9 cellular contexts compared by ENCODE assay signal in genomic region chr12:122226366-122227222, GRCh38. TPM values are rescaled to one million over a fixed set of nuclear protein-coding genes. Genes with fewer than 3 reads are reported as not detected.
DNase-seq lines count a peak whose midpoint lies in the region; ATAC-seq, FAIRE-seq and TF ChIP-seq lines count a peak whose summit lies in the region.
"Had no signal": no experiment of that assay in that cellular context is flagged by ENCODE, and none has a peak within 500 bp of the region (broad histone marks: within the 10 kb centered on the region; RNA-seq: fewer than 3 reads in every experiment).

No MANE protein-coding gene starts in this region.

- H3K9me1 ChIP-seq in K562 (ENCODE audit: control insufficient read depth, insufficient read depth, low read length): no peaks in the 10 kb centered on the region

- 19% methylated on average over 34 of the region's 58 CpGs for WGBS in K562 (ENCODE audit: insufficient coverage, low coverage, missing lambda C conversion rate)

- H3K4me3 ChIP-seq in BLaER1 (peak overlapping the region; percentile 66), K562 (peak overlapping the region; percentile 32), muscle layer of colon (ENCODE audit: low read depth in 1 of 2, low read length in 2 of 2) (peak overlapping the region; percentile 34 to 58)

- no peak for TF ChIP-seq CTCF in K562 (IDR thresholded peaks at IDR 0.05 in 2 of 3, conservative IDR thresholded peaks at IDR 0.05 in 1 of 3; ENCODE audit: insufficient read depth in 2 of 3, low read depth in 1 of 3, low read length in 3 of 3)

- POLR2A ChIA-PET in HEK293T (lab: Yijun Ruan, JAX): interaction anchor here (0.8 to 1.7 kb wide), 5 partner anchors 9 to 39 kb away, joined by 3 to 7 read pairs (median 3); partner anchors contain the start of gene VPS33A
- POLR2A ChIA-PET in K562 (lab: Yijun Ruan, JAX): interaction anchor here (0.6 to 11.0 kb wide), 7 partner anchors 10 to 626 kb away, joined by 3 to 149 read pairs (median 4); partner anchors contain the start of gene B3GNT4

- peaks cover 51% of the 10 kb centered on the region for H4K20me1 ChIP-seq in BLaER1
- peaks cover 5% of the 10 kb centered on the region; the same call in 1 of the 2 replicates for H4K20me1 ChIP-seq in K562 (replicated peaks; ENCODE audit: control insufficient read depth, insufficient read depth, low read length)

- FAIRE-seq in K562 (lab: Jason Lieb, UNC): no peak

- H3K27ac ChIP-seq in BLaER1 (no peak overlapping the region), K562 (ENCODE audit: extremely low read depth, low read depth, low read length) (peak overlapping the region; percentile 47; the same call in 1 of the 3 replicates), muscle layer of colon (ENCODE audit: low read depth, low read length) (peak overlapping the region; percentile 40)

- H3K27me3 ChIP-seq in BLaER1 (no peaks in the 10 kb centered on the region), K562 (ENCODE audit: control insufficient read depth in 2 of 2, insufficient read depth in 2 of 2, low read length in 2 of 2) (no peaks in the 10 kb centered on the region), muscle layer of colon (ENCODE audit: control insufficient read depth in 1 of 2, insufficient read depth in 2 of 2, low read length in 2 of 2) (no peaks in the 10 kb centered on the region)

- no TSS peak for BruUV-seq in K562 (replicated peaks; lab: Mats Ljungman, UMichigan)

- no peak for TF ChIP-seq EP300 in K562 (IDR thresholded peaks at IDR 0.05; ENCODE audit: low read length)

- H3K9me3 ChIP-seq in BLaER1 (no peaks in the 10 kb centered on the region), K562 (replicated peaks; ENCODE audit: control insufficient read depth, insufficient read depth, low read depth, low read length) (no peaks in the 10 kb centered on the region), muscle layer of colon (ENCODE audit: low read length) (no peaks in the 10 kb centered on the region)

- peaks cover 47% of the 10 kb centered on the region for H3K4me1 ChIP-seq in BLaER1
- peaks cover 21 to 42% of the 10 kb centered on the region in 2 experiments for H3K4me1 ChIP-seq in K562 (replicated peaks in 1 of 2; ENCODE audit: control insufficient read depth in 2 of 2, insufficient read depth in 2 of 2, low read length in 2 of 2)
- peaks cover 19% of the 10 kb centered on the region for H3K4me1 ChIP-seq in muscle layer of colon (ENCODE audit: insufficient read depth, low read length)

- DNase-seq in HEK293T (ENCODE audit: extremely low spot score): no peak
- DNase-seq in K562 (ENCODE audit: extremely low read depth in 1 of 4, low spot score in 3 of 4): no peak
- DNase-seq in NCI-H1930 (lab: John Stamatoyannopoulos, UW): no peak
- no peak for DNase-seq in cortex of kidney (lab: John Stamatoyannopoulos, UW)

- no peak for TF ChIP-seq RAD21 in K562 (CRISPR knock-in tag; conservative IDR thresholded peaks at IDR 0.05 in 1 of 2, IDR thresholded peaks at IDR 0.05 in 1 of 2)

- H2AFZ ChIP-seq in K562 (ENCODE audit: low read depth, low read length): peak overlapping the region; percentile 89

- peak; percentile 81 for ATAC-seq in K562
- ATAC-seq in GM21423 (IDR thresholded peaks at IDR 0.05; ENCODE audit: unreplicated experiment): no peak
- no peak for ATAC-seq in HG03439 (IDR thresholded peaks at IDR 0.05; ENCODE audit: unreplicated experiment)

- no peak for TF ChIP-seq POLR2A in K562 (conservative IDR thresholded peaks at IDR 0.05)

- peaks cover 39% of the 10 kb centered on the region for H3K79me2 ChIP-seq in K562 (ENCODE audit: control insufficient read depth, insufficient read depth, low read length)

- peaks cover 45% of the 10 kb centered on the region for H3K36me3 ChIP-seq in BLaER1
- peaks cover 38% of the 10 kb centered on the region for H3K36me3 ChIP-seq in K562 (ENCODE audit: control insufficient read depth, insufficient read depth, low read length)
- H3K36me3 ChIP-seq in muscle layer of colon (ENCODE audit: insufficient read depth, low read length): peaks cover 34% of the 10 kb centered on the region

- CTCF ChIA-PET in HEK293T (lab: Yijun Ruan, JAX): no interaction called here
- CTCF ChIA-PET in K562 (lab: Yijun Ruan, JAX; ENCODE audit: low intra/inter-chr PET ratio): no interaction called here

- intact Hi-C loops in K562 (cut with micrococcal nuclease): loop anchor here (5.0 kb wide), 1 partner anchor 41 kb away; the partner anchor contains the start of gene VPS33A

- in situ Hi-C loops in K562 (cut with MboI): no loop called here

- peak overlapping the region; percentile 98 for H3K4me2 ChIP-seq in BLaER1
- peak overlapping the region; percentile 81 for H3K4me2 ChIP-seq in K562 (ENCODE audit: insufficient read depth, low read length)

- H3K9ac ChIP-seq in BLaER1 (no peak overlapping the region), K562 (ENCODE audit: insufficient read depth in 1 of 2, low read depth in 2 of 2, low read length in 2 of 2) (peak overlapping the region; percentile 23 to 88; a peak in 3 of 4 replicates), muscle layer of colon (ENCODE audit: low read length) (no peak overlapping the region)

RNA-seq across cellular contexts. Expression of gene DIABLO, which starts 0.7 kb away (rescaled TPM):
- 95.6 and 100 TPM in 2 replicates for total RNA-seq in K562 (2011; cell fraction: chromatin; rRNA removed; ENCODE audit: low replicate concordance)
- total RNA-seq in K562 (2011; cell fraction: nucleolus; rRNA removed): 63.0 and 64.5 TPM in 2 replicates
- total RNA-seq in K562 (2011; cell fraction: nucleoplasm; rRNA removed): 90.3 and 130 TPM in 2 replicates
- 83.6 and 90.0 TPM in 2 replicates for total RNA-seq in K562 (2014; rRNA removed)
- 86.3 and 88.3 TPM in 2 replicates for total RNA-seq in K562 (2014; rRNA removed; fragmentation: Illumina TruSeq; extraction: Trizol)
- total RNA-seq in K562 (2015; rRNA removed; fragmentation: Illumina TruSeq; extraction: Trizol): 80.4 and 86.2 TPM in 2 replicates
- total RNA-seq in K562 (2021): 79.3 and 80.1 TPM in 2 replicates
- 48.8 and 51.5 TPM in 2 replicates for polyA plus RNA-seq in K562 (2011; rRNA removed)
- 66.7 and 78.0 TPM in 2 replicates for polyA plus RNA-seq in K562 (2011; cell fraction: cytosol; rRNA removed)
- 45.2 and 55.2 TPM in 2 replicates for polyA plus RNA-seq in K562 (2011; cell fraction: nucleus; rRNA removed)
- polyA plus RNA-seq in K562 (2012): 67.5 and 69.7 TPM in 2 replicates
- polyA plus RNA-seq in K562 (2014; fragmentation: Illumina TruSeq; extraction: Trizol): 93.2 and 101 TPM in 2 replicates
- 10 to 100 TPM; 37.3 to 57.9 TPM for polyA plus RNA-seq in K562 (2014; fragmentation: Nextera tagmentation; extraction: Ambion mirVana)
- 72.4 and 75.4 TPM in 2 replicates for polyA plus RNA-seq in K562 (2014; rRNA removed)
- 84.7 and 85.6 TPM in 2 replicates for polyA minus RNA-seq in K562 (2011; rRNA and poly(A)+ RNA removed)
- polyA minus RNA-seq in K562 (2011; cell fraction: cytosol; rRNA and poly(A)+ RNA removed): 25.6 and 28.4 TPM in 2 replicates
- polyA minus RNA-seq in K562 (2011; cell fraction: nucleus; rRNA and poly(A)+ RNA removed): 25.8 and 39.3 TPM in 2 replicates

RNA-seq across cellular contexts. Expression of gene B3GNT4, which starts 23.1 kb away (rescaled TPM):
- total RNA-seq in K562 (2011; cell fraction: chromatin; rRNA removed; ENCODE audit: low replicate concordance): 9.0 and 16.1 TPM in 2 replicates
- total RNA-seq in K562 (2011; cell fraction: nucleolus; rRNA removed): 11.4 and 12.8 TPM in 2 replicates
- 8.7 and 12.1 TPM in 2 replicates for total RNA-seq in K562 (2011; cell fraction: nucleoplasm; rRNA removed)
- total RNA-seq in K562 (2014; rRNA removed): 1.1 TPM in 2 replicates
- 0.61 and 1.3 TPM in 2 replicates for total RNA-seq in K562 (2014; rRNA removed; fragmentation: Illumina TruSeq; extraction: Trizol)
- total RNA-seq in K562 (2015; rRNA removed; fragmentation: Illumina TruSeq; extraction: Trizol): 0.54 and 1.1 TPM in 2 replicates
- total RNA-seq in K562 (2021): 1.6 and 2.2 TPM in 2 replicates
- 1.6 and 4.1 TPM in 2 replicates for polyA plus RNA-seq in K562 (2011; rRNA removed)
- 2.5 and 3.2 TPM in 2 replicates for polyA plus RNA-seq in K562 (2011; cell fraction: cytosol; rRNA removed)
- 6.6 and 6.8 TPM in 2 replicates for polyA plus RNA-seq in K562 (2011; cell fraction: nucleus; rRNA removed)
- 1.4 and 1.7 TPM in 2 replicates for polyA plus RNA-seq in K562 (2012)
- 1.9 and 3.2 TPM in 2 replicates for polyA plus RNA-seq in K562 (2014; fragmentation: Illumina TruSeq; extraction: Trizol)
- under 1 TPM; 0.17 to 0.34 TPM for polyA plus RNA-seq in K562 (2014; fragmentation: Nextera tagmentation; extraction: Ambion mirVana)
- 1.5 and 1.6 TPM in 2 replicates for polyA plus RNA-seq in K562 (2014; rRNA removed)
- 3.7 TPM in 2 replicates for polyA minus RNA-seq in K562 (2011; rRNA and poly(A)+ RNA removed)
- polyA minus RNA-seq in K562 (2011; cell fraction: cytosol; rRNA and poly(A)+ RNA removed): 1.1 and 3.1 TPM in 2 replicates
- 4.8 and 6.3 TPM in 2 replicates for polyA minus RNA-seq in K562 (2011; cell fraction: nucleus; rRNA and poly(A)+ RNA removed)

RNA-seq across cellular contexts. Expression of gene VPS33A, which starts 39.7 kb away (rescaled TPM):
- total RNA-seq in K562 (2011; cell fraction: chromatin; rRNA removed; ENCODE audit: low replicate concordance): 23.4 and 28.0 TPM in 2 replicates
- total RNA-seq in K562 (2011; cell fraction: nucleolus; rRNA removed): 12.1 and 14.2 TPM in 2 replicates
- 19.1 and 29.7 TPM in 2 replicates for total RNA-seq in K562 (2011; cell fraction: nucleoplasm; rRNA removed)
- total RNA-seq in K562 (2014; rRNA removed): 27.3 and 34.9 TPM in 2 replicates
- 27.0 and 31.3 TPM in 2 replicates for total RNA-seq in K562 (2014; rRNA removed; fragmentation: Illumina TruSeq; extraction: Trizol)
- 25.0 and 25.3 TPM in 2 replicates for total RNA-seq in K562 (2015; rRNA removed; fragmentation: Illumina TruSeq; extraction: Trizol)
- 33.4 and 34.3 TPM in 2 replicates for total RNA-seq in K562 (2021)
- 17.5 and 23.5 TPM in 2 replicates for polyA plus RNA-seq in K562 (2011; rRNA removed)
- 13.2 and 18.9 TPM in 2 replicates for polyA plus RNA-seq in K562 (2011; cell fraction: cytosol; rRNA removed)
- polyA plus RNA-seq in K562 (2011; cell fraction: nucleus; rRNA removed): 8.3 and 9.7 TPM in 2 replicates
- polyA plus RNA-seq in K562 (2012): 25.2 and 26.3 TPM in 2 replicates
- 32.9 and 33.2 TPM in 2 replicates for polyA plus RNA-seq in K562 (2014; fragmentation: Illumina TruSeq; extraction: Trizol)
- 10 to 100 TPM; 10.6 to 14.9 TPM for polyA plus RNA-seq in K562 (2014; fragmentation: Nextera tagmentation; extraction: Ambion mirVana)
- polyA plus RNA-seq in K562 (2014; rRNA removed): 23.0 and 23.6 TPM in 2 replicates
- polyA minus RNA-seq in K562 (2011; rRNA and poly(A)+ RNA removed): 22.0 and 25.6 TPM in 2 replicates
- polyA minus RNA-seq in K562 (2011; cell fraction: cytosol; rRNA and poly(A)+ RNA removed): 11.1 and 16.6 TPM in 2 replicates
- 4.2 and 6.0 TPM in 2 replicates for polyA minus RNA-seq in K562 (2011; cell fraction: nucleus; rRNA and poly(A)+ RNA removed)

RNA-seq across cellular contexts. Expression of gene LRRC43, which starts 43.7 kb away (rescaled TPM):
- not detected in 2 replicates for total RNA-seq in K562 (2011; cell fraction: chromatin; rRNA removed; ENCODE audit: low replicate concordance)
- total RNA-seq in K562 (2011; cell fraction: nucleolus; rRNA removed): not detected in 2 replicates
- 0.81 TPM in 1 of 2 replicates, not detected in the other for total RNA-seq in K562 (2011; cell fraction: nucleoplasm; rRNA removed)
- total RNA-seq in K562 (2014; rRNA removed): 0.12 TPM in 1 of 2 replicates, not detected in the other
- total RNA-seq in K562 (2014; rRNA removed; fragmentation: Illumina TruSeq; extraction: Trizol): not detected in 2 replicates
- not detected in 2 replicates for total RNA-seq in K562 (2015; rRNA removed; fragmentation: Illumina TruSeq; extraction: Trizol)
- total RNA-seq in K562 (2021): not detected in 2 replicates
- 0.16 TPM in 1 of 2 replicates, not detected in the other for polyA plus RNA-seq in K562 (2011; rRNA removed)
- polyA plus RNA-seq in K562 (2011; cell fraction: cytosol; rRNA removed): 0.03 TPM in 1 of 2 replicates, not detected in the other
- polyA plus RNA-seq in K562 (2011; cell fraction: nucleus; rRNA removed): not detected in 2 replicates
- polyA plus RNA-seq in K562 (2012): 0.07 and 0.14 TPM in 2 replicates
- not detected in 2 replicates for polyA plus RNA-seq in K562 (2014; fragmentation: Illumina TruSeq; extraction: Trizol)
- not detected for polyA plus RNA-seq in K562 (2014; fragmentation: Nextera tagmentation; extraction: Ambion mirVana)
- 0.19 and 0.84 TPM in 2 replicates for polyA plus RNA-seq in K562 (2014; rRNA removed)
- 0.11 and 0.12 TPM in 2 replicates for polyA minus RNA-seq in K562 (2011; rRNA and poly(A)+ RNA removed)
- polyA minus RNA-seq in K562 (2011; cell fraction: cytosol; rRNA and poly(A)+ RNA removed): not detected in 2 replicates
- not detected in 2 replicates for polyA minus RNA-seq in K562 (2011; cell fraction: nucleus; rRNA and poly(A)+ RNA removed)

RNA-seq across cellular contexts. Expression of gene IL31, which starts 52.6 kb away (rescaled TPM):
- not detected in 2 replicates for total RNA-seq in K562 (2011; cell fraction: chromatin; rRNA removed; ENCODE audit: low replicate concordance)
- total RNA-seq in K562 (2011; cell fraction: nucleolus; rRNA removed): not detected in 2 replicates
- not detected in 2 replicates for total RNA-seq in K562 (2011; cell fraction: nucleoplasm; rRNA removed)
- total RNA-seq in K562 (2014; rRNA removed) (not detected in 2 replicates), K562 (2014; rRNA removed; fragmentation: Illumina TruSeq; extraction: Trizol) (not detected in 2 replicates), K562 (2015; rRNA removed; fragmentation: Illumina TruSeq; extraction: Trizol) (not detected in 2 replicates), K562 (2021) (not detected in 2 replicates)
- polyA plus RNA-seq in K562 (2011; rRNA removed) (not detected in 2 replicates), K562 (2014; fragmentation: Illumina TruSeq; extraction: Trizol) (not detected in 2 replicates), K562 (2014; fragmentation: Nextera tagmentation; extraction: Ambion mirVana) (not detected), K562 (2014; rRNA removed) (not detected in 2 replicates)
- polyA plus RNA-seq in K562 (2011; cell fraction: cytosol; rRNA removed): not detected in 2 replicates
- polyA plus RNA-seq in K562 (2011; cell fraction: nucleus; rRNA removed): not detected in 2 replicates
- not detected in 2 replicates for polyA plus RNA-seq in K562 (2012)
- not detected in 2 replicates for polyA minus RNA-seq in K562 (2011; rRNA and poly(A)+ RNA removed)
- not detected in 2 replicates for polyA minus RNA-seq in K562 (2011; cell fraction: cytosol; rRNA and poly(A)+ RNA removed)
- not detected in 2 replicates for polyA minus RNA-seq in K562 (2011; cell fraction: nucleus; rRNA and poly(A)+ RNA removed)
- total RNA-seq: renal cortical epithelial cell had no signal

Comparison
In these comparisons a context has a peak if more than half of its experiments do, and no peak if none do; other contexts are left out.
1. H3K9ac ChIP-seq: peak in K562 (2 of 2); none in BLaER1 (single experiment) and muscle layer of colon (single experiment).
2. Peak in every context shown above with its lines, with median percentiles within 50 percentile points of each other: H3K4me3 ChIP-seq.